28 cellular contexts compared by ENCODE assay signal in genomic region chr17:34601431-34601830, GRCh38. TPM values are rescaled to one million over a fixed set of nuclear protein-coding genes. Genes with fewer than 3 reads are reported as not detected.
"Had no signal": no experiment of that assay in that cellular context is flagged by ENCODE, and none has a peak within 500 bp of the region (broad histone marks: within the 10 kb centered on the region; RNA-seq: fewer than 3 reads in every experiment).

No MANE protein-coding gene starts in this region.

- H3K36me3 ChIP-seq: breast epithelium, esophagus muscularis mucosa, heart right ventricle, ovary, thyroid gland, upper lobe of left lung, vagina had no signal

- H3K27me3 ChIP-seq: foreskin keratinocyte, ovary, thyroid gland, upper lobe of left lung, vagina had no signal

- H3K9me3 ChIP-seq: breast epithelium, esophagus muscularis mucosa, heart right ventricle, mucosa of descending colon, ovary, thyroid gland, upper lobe of left lung, vagina had no signal

- H3K4me1 ChIP-seq: breast epithelium, esophagus muscularis mucosa, foreskin keratinocyte, heart right ventricle, thyroid gland, upper lobe of left lung, vagina had no signal

- H3K4me3 ChIP-seq: breast epithelium, esophagus muscularis mucosa, heart right ventricle, mucosa of descending colon, ovary, skin epidermis, thyroid gland, upper lobe of left lung, vagina had no signal

- DNase-seq: activated CD4-positive, alpha-beta memory T cell treated with anti-CD3 and anti-CD28 coated beads, Interleukin-2, amount 10 ng/mL, durations not matched to agents 7 days and 5 days; activated CD4-positive, alpha-beta T cell treated with anti-CD3 and anti-CD28 coated beads, Interleukin-2, amount 10 ng/mL, durations not matched to agents 24 days and 14 days; activated CD4-positive, CD25-positive, alpha-beta regulatory T cell treated with anti-CD3 and anti-CD28 coated beads, Interleukin-2, amount 50 U/mL, for 72 hours; activated CD8-positive, alpha-beta memory T cell treated with anti-CD3 and anti-CD28 coated beads, Interleukin-2, amount 50 U/mL, for 48 hours; activated gamma-delta T cell treated with Interleukin-2 at 50 U/mL for 16 hours; activated naive CD8-positive, alpha-beta T cell treated with anti-CD3 and anti-CD28 coated beads, Interleukin-2, amount 50 U/mL, for 24 hours; activated T-cell treated with anti-CD3 and anti-CD28 coated beads, Interleukin-2, amount 50 U/mL, for 24 hours; dermis blood vessel endothelial cell; effector CD4-positive, alpha-beta T cell; foreskin keratinocyte; heart right ventricle; left cardiac atrium; left ventricle myocardium superior; mucosa of descending colon; ovary; stimulated activated CD4-positive, alpha-beta T cell treated with anti-CD3 and anti-CD28 coated beads, Interleukin-12 subunit alpha, Interleukin-12 subunit beta, amount 100 ng/mL, for 4 hours; stimulated activated CD4-positive, alpha-beta T cell treated with anti-CD3 and anti-CD28 coated beads, Interleukin-4, amount 100 ng/mL, for 1 hour; T-helper 2 cell; thyroid gland; upper lobe of left lung had no signal

- H3K27ac ChIP-seq: breast epithelium, esophagus muscularis mucosa, foreskin keratinocyte, heart right ventricle, ovary, skin epidermis, thyroid gland, upper lobe of left lung, vagina had no signal

- ATAC-seq: activated naive CD8-positive, alpha-beta T cell treated with anti-CD3 and anti-CD28 coated beads, Interleukin-2, amount 50 U/mL, for 24 hours; foreskin keratinocyte; heart right ventricle; left cardiac atrium; left ventricle myocardium superior; mucosa of descending colon; sciatic nerve had no signal

RNA-seq across cellular contexts. Expression of gene TMEM132E, which starts 22.0 kb away (rescaled TPM):
- total RNA-seq: activated CD4-positive, alpha-beta memory T cell treated with anti-CD3 and anti-CD28 coated beads, Interleukin-2, amount 10 ng/mL, durations not matched to agents 7 days and 5 days; activated CD4-positive, alpha-beta T cell treated with anti-CD3 and anti-CD28 coated beads, Interleukin-2, amount 10 ng/mL, durations not matched to agents 24 days and 14 days; dermis blood vessel endothelial cell; foreskin keratinocyte; left ventricle myocardium superior; lung microvascular endothelial cell; renal cortical epithelial cell; vagina had no signal
- polyA plus RNA-seq: foreskin keratinocyte, keratinocyte had no signal
